8 cellular contexts compared by ENCODE assay signal in the genomic region with DNA sequence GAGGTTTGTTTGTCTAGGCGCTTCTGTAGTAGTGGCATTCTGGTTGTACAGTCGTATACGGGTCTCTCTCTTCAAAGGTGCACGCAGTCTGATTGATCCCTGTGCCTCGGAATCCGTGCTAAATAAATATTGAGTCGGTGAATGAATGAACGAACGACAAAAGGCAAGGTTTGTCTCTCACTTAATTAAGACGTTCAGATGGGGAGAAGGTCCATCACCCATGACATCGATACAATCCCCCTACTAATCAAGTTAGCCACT. TPM values are rescaled to one million over a fixed set of nuclear protein-coding genes. Genes with fewer than 3 reads are reported as not detected.
DNase-seq lines count a peak whose midpoint lies in the region; ATAC-seq and TF ChIP-seq lines count a peak whose summit lies in the region.

No MANE protein-coding gene starts in this region.

- intact Hi-C loops in mammary epithelial cell (cut with micrococcal nuclease): loop anchor here (5.0 kb wide), 1 partner anchor 277 kb away; no protein-coding TSS in a partner anchor

- peaks cover 2% of the 10 kb centered on the region; the same call in 1 of the 2 replicates for H3K27me3 ChIP-seq in HUES6 (ENCODE audit: control insufficient read depth, insufficient read depth, low read length)
- H3K27me3 ChIP-seq in mammary epithelial cell (ENCODE audit: insufficient read depth, low read length): no peaks in the 10 kb centered on the region

- in situ Hi-C loops in mammary epithelial cell (cut with MboI; ENCODE audit: low sequenced_read_pairs in 2 of 2): no loop called here

- H3K27ac Mint-ChIP-seq in naive thymus-derived CD8-positive, alpha-beta T cell: peak overlapping the region; percentile 89 to 97 (median 95)

- peaks cover 14 to 48% (median 36%) of the 10 kb centered on the region in 4 donors for H3K4me1 Mint-ChIP-seq in naive thymus-derived CD8-positive, alpha-beta T cell

- POLR2A ChIA-PET in naive thymus-derived CD8-positive, alpha-beta T cell (lab: Charles Lee): interaction anchor here (1.8 kb wide), 1 partner anchor 71 kb away, joined by 5 read pairs; no protein-coding TSS in a partner anchor

- no peaks in the 10 kb centered on the region for H3K9me3 Mint-ChIP-seq in naive thymus-derived CD8-positive, alpha-beta T cell

- H3K4me1 ChIP-seq in HUES6 (ENCODE audit: control insufficient read depth, insufficient read depth, low read length) (peaks cover 9% of the 10 kb centered on the region), mammary epithelial cell (ENCODE audit: insufficient read depth, low read length) (peaks cover 8% of the 10 kb centered on the region)

- H3K4me3 ChIP-seq in HUES6 (ENCODE audit: low read depth, low read length) (peak overlapping the region; percentile 84), mammary epithelial cell (replicated peaks in 1 of 3; ENCODE audit: insufficient read depth in 1 of 3, low read depth in 2 of 3, low read length in 3 of 3) (peak overlapping the region; percentile 73 to 95 (median 86))

- peak overlapping the region; percentile 66 for H3K9ac ChIP-seq in HUES6 (ENCODE audit: low read length)
- H3K9ac ChIP-seq in mammary epithelial cell (ENCODE audit: insufficient read depth, low read length): peak overlapping the region; percentile 34

- ATAC-seq in naive thymus-derived CD8-positive, alpha-beta T cell: no peak
- ATAC-seq in HG02870 (IDR thresholded peaks at IDR 0.05; ENCODE audit: unreplicated experiment): no peak

- dilution Hi-C loops in mammary epithelial cell (cut with HindIII; ENCODE audit: low sequenced_read_pairs): no loop called here

- CTCF ChIA-PET in mammary epithelial cell (lab: Charles Lee; ENCODE audit: low non-redundant PET): no interaction called here

- H3K27ac ChIP-seq in HUES6 (ENCODE audit: low read depth, low read length) (no peak overlapping the region), mammary epithelial cell (ENCODE audit: insufficient read depth, low read depth, low read length) (peak overlapping the region; percentile 11)

- TF ChIP-seq CTCF in mammary epithelial cell (conservative IDR thresholded peaks at IDR 0.05 in 1 of 2, IDR thresholded peaks at IDR 0.05 in 1 of 2; ENCODE audit: extremely low read depth in 1 of 2, insufficient read depth in 1 of 2, low read depth in 1 of 2, low read length in 2 of 2): no peak

- peaks cover 0 to 10% (median 0%) of the 10 kb centered on the region in 3 donors for H3K36me3 Mint-ChIP-seq in naive thymus-derived CD8-positive, alpha-beta T cell

- peak overlapping the region; percentile 93 for H3K4me2 ChIP-seq in mammary epithelial cell (ENCODE audit: insufficient read depth, low read depth, low read length)

- H3K36me3 ChIP-seq in HUES6 (ENCODE audit: control insufficient read depth, insufficient read depth, low read length) (no peaks in the 10 kb centered on the region), mammary epithelial cell (ENCODE audit: insufficient read depth, low read length) (no peaks in the 10 kb centered on the region)

- WGBS in mammary epithelial cell (ENCODE audit: low coverage, missing lambda C conversion rate): 8% methylated on average over 11 of the region's 11 CpGs

- H3K27me3 Mint-ChIP-seq in naive thymus-derived CD8-positive, alpha-beta T cell: peaks cover 0 to under 1% (median 0%) of the 10 kb centered on the region in 5 donors

- H3K9me3 ChIP-seq in HUES6 (ENCODE audit: control insufficient read depth, insufficient read depth, low read depth, low read length): no peaks in the 10 kb centered on the region
- H3K9me3 ChIP-seq in mammary epithelial cell (replicated peaks; ENCODE audit: insufficient read depth, low read length): no peaks in the 10 kb centered on the region

- H4K20me1 ChIP-seq in mammary epithelial cell (ENCODE audit: insufficient read depth, low read length): no peaks in the 10 kb centered on the region

- peak; percentile 55 for DNase-seq in DMS53 (lab: John Stamatoyannopoulos, UW)
- no peak for DNase-seq in DMS53 treated with DMSO at 0.1 percent for 48 hours (lab: John Stamatoyannopoulos, UW; ENCODE audit: unreplicated experiment)
- DNase-seq in mammary epithelial cell: no peak
- DNase-seq in naive thymus-derived CD8-positive, alpha-beta T cell: no peak
- DNase-seq in COR-L47 (lab: John Stamatoyannopoulos, UW): no peak
- DNase-seq in stimulated activated CD4-positive, alpha-beta T cell treated with anti-CD3 and anti-CD28 coated beads, Interleukin-12 subunit alpha, Interleukin-12 subunit beta, amount 100 ng/mL, for 4 hours: no peak

- peak overlapping the region; percentile 83 to 97 (median 92) for H3K4me3 Mint-ChIP-seq in naive thymus-derived CD8-positive, alpha-beta T cell

- BruUV-seq in mammary epithelial cell (replicated peaks; lab: Mats Ljungman, UMichigan): no TSS peak

- H3K79me2 ChIP-seq in mammary epithelial cell (ENCODE audit: insufficient read depth, low read length): peaks cover 13% of the 10 kb centered on the region

- H2AFZ ChIP-seq in mammary epithelial cell (ENCODE audit: low read depth, low read length): peak overlapping the region; percentile 85

RNA-seq across cellular contexts. Expression of gene CREBRF, which starts 0.5 kb away (rescaled TPM):
- total RNA-seq in mammary epithelial cell: 10 to 100 TPM in 1 of 2 donors, 1 to 10 TPM in 1; 8.0 to 17.2 TPM
- 1.6 TPM for polyA plus RNA-seq in mammary epithelial cell
- polyA minus RNA-seq in mammary epithelial cell: 17.0 TPM
- total RNA-seq in naive thymus-derived CD8-positive, alpha-beta T cell: 100 to 1,000 TPM in 1 of 2 experiments, 10 to 100 TPM in 1; 99.4 to 111 TPM
- polyA plus RNA-seq in naive thymus-derived CD8-positive, alpha-beta T cell: 10 to 100 TPM; 52.6 to 61.6 (median 55.9) TPM

Comparison
In these comparisons a context has a peak if more than half of its experiments do, and no peak if none do; other contexts are left out.
1. RNA of gene CREBRF, which starts 0.5 kb away (total RNA-seq): 99.4 to 111 TPM in naive thymus-derived CD8-positive, alpha-beta T cell; 8.0 to 17.2 TPM in mammary epithelial cell; every median in the first group is over 4 times any median in the second.